In the genomic region with DNA sequence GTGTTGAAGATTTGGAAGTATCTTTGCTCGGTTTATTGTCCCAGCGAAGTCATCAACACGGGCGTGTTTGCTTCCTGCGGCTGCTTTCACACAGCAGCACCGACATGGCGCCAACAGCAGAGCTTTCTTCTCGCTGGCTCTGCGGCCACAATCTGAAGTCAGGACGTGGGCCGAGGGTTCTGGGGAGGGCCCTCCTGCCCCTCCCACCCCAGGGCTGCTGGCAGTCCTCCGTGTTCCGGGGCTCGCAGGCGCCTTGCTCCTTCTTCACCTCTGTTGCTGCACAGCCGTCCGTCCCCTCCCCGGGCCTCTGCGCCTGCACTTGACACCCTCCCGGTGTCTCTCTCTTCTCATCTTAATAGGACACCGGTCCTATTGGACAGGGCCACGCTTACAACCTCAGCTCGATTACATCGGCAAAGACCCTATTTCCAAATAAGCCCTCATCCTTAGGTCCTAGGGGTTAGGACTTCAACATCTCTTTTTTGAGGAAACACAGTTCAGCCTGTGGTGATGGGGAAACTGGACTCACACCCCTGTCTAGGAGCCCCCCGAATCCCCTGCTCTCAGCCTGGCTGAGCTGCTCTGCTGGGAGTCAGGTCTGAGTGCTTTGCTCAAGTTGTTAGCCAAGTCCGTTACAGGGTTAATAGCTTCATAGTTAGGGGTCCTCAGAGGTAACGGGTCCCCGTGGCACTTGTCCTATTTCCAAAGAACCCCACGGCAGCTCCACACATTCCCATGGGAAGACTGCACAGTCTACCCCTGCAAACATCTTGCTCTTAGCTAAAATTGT, we compare ENCODE assay signal across 19 cellular contexts. TPM values are rescaled to one million over a fixed set of nuclear protein-coding genes. Genes with fewer than 3 reads are reported as not detected.
"Had no signal": no experiment of that assay in that cellular context is flagged by ENCODE, and none has a peak within 500 bp of the region (broad histone marks: within the 10 kb centered on the region; RNA-seq: fewer than 3 reads in every experiment).

No MANE protein-coding gene starts in this region.

- H3K4me3 ChIP-seq: esophagus muscularis mucosa, gastrocnemius medialis, heart right ventricle, left lung, lower lobe of right lung, uterus had no signal

- H3K27ac Mint-ChIP-seq: memory B cell, mesothelial cell of epicardium, nephron had no signal

- H3K36me3 ChIP-seq: neutrophil, uterus had no signal

- H3K27me3 Mint-ChIP-seq: memory B cell had no signal

- H3K27ac ChIP-seq: epithelial cell of prostate, esophagus muscularis mucosa, gastrocnemius medialis, heart right ventricle, left lung, lower lobe of right lung, neutrophil, uterus had no signal

- H3K9me3 Mint-ChIP-seq: mesothelial cell of epicardium, nephron had no signal

- H3K4me1 Mint-ChIP-seq: memory B cell, nephron had no signal

- ATAC-seq: gastrocnemius medialis, heart right ventricle, left lung, lower lobe of right lung had no signal

- H3K27me3 ChIP-seq: gastrocnemius medialis, heart right ventricle, left lung, uterus had no signal

- H3K9me3 ChIP-seq: gastrocnemius medialis, neutrophil, uterus had no signal

- H3K4me1 ChIP-seq: esophagus muscularis mucosa, gastrocnemius medialis, heart right ventricle, left lung, lower lobe of right lung, uterus had no signal

- DNase-seq: effector memory CD4-positive, alpha-beta T cell; gastrocnemius medialis; heart right ventricle; hypothalamus; lower lobe of right lung; small intestine; stimulated activated CD4-positive, alpha-beta T cell treated with anti-CD3 and anti-CD28 coated beads, Interleukin-2, amount 100 ng/mL, for 48 hours; stimulated activated naive CD4-positive, alpha-beta T cell treated with Interleukin-2 at 50 U/mL for 16 hours; uterus had no signal

- H3K4me3 Mint-ChIP-seq: memory B cell, mesothelial cell of epicardium, nephron had no signal

RNA-seq across cellular contexts. Expression of a gene that starts 2.7 kb away (rescaled TPM):
- total RNA-seq: fibroblast of villous mesenchyme, myocyte, pulmonary artery endothelial cell had no signal
